Comparison of ENCODE assay signal across 1 cellular context in the genomic region with DNA sequence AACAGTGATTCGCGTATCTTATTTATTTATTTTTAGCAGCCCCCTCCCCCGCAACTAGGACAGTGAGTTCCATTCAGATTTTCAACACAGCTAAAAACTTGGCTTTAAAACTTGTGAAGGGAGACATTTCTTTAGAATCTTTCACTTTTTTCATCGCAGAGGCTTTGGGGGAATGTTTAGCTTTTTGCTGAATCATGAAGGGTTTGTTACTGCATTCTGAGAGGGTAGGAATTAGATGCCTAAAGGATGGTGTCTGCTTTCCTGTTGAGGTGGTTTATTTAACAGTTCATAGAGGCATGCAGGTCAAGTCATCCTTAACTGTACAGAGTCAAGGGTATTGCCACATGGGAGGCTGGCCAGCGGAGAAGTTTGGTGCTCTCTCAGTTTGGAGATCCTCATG.
TF ChIP-seq lines count a peak whose summit lies in the region.

No MANE protein-coding gene starts in this region.

TF ChIP-seq in GM23338, 12 proteins besides CTCF, POLR2A, EP300 and RAD21 (continued from another document):
- TF ChIP-seq, protein P1, sequence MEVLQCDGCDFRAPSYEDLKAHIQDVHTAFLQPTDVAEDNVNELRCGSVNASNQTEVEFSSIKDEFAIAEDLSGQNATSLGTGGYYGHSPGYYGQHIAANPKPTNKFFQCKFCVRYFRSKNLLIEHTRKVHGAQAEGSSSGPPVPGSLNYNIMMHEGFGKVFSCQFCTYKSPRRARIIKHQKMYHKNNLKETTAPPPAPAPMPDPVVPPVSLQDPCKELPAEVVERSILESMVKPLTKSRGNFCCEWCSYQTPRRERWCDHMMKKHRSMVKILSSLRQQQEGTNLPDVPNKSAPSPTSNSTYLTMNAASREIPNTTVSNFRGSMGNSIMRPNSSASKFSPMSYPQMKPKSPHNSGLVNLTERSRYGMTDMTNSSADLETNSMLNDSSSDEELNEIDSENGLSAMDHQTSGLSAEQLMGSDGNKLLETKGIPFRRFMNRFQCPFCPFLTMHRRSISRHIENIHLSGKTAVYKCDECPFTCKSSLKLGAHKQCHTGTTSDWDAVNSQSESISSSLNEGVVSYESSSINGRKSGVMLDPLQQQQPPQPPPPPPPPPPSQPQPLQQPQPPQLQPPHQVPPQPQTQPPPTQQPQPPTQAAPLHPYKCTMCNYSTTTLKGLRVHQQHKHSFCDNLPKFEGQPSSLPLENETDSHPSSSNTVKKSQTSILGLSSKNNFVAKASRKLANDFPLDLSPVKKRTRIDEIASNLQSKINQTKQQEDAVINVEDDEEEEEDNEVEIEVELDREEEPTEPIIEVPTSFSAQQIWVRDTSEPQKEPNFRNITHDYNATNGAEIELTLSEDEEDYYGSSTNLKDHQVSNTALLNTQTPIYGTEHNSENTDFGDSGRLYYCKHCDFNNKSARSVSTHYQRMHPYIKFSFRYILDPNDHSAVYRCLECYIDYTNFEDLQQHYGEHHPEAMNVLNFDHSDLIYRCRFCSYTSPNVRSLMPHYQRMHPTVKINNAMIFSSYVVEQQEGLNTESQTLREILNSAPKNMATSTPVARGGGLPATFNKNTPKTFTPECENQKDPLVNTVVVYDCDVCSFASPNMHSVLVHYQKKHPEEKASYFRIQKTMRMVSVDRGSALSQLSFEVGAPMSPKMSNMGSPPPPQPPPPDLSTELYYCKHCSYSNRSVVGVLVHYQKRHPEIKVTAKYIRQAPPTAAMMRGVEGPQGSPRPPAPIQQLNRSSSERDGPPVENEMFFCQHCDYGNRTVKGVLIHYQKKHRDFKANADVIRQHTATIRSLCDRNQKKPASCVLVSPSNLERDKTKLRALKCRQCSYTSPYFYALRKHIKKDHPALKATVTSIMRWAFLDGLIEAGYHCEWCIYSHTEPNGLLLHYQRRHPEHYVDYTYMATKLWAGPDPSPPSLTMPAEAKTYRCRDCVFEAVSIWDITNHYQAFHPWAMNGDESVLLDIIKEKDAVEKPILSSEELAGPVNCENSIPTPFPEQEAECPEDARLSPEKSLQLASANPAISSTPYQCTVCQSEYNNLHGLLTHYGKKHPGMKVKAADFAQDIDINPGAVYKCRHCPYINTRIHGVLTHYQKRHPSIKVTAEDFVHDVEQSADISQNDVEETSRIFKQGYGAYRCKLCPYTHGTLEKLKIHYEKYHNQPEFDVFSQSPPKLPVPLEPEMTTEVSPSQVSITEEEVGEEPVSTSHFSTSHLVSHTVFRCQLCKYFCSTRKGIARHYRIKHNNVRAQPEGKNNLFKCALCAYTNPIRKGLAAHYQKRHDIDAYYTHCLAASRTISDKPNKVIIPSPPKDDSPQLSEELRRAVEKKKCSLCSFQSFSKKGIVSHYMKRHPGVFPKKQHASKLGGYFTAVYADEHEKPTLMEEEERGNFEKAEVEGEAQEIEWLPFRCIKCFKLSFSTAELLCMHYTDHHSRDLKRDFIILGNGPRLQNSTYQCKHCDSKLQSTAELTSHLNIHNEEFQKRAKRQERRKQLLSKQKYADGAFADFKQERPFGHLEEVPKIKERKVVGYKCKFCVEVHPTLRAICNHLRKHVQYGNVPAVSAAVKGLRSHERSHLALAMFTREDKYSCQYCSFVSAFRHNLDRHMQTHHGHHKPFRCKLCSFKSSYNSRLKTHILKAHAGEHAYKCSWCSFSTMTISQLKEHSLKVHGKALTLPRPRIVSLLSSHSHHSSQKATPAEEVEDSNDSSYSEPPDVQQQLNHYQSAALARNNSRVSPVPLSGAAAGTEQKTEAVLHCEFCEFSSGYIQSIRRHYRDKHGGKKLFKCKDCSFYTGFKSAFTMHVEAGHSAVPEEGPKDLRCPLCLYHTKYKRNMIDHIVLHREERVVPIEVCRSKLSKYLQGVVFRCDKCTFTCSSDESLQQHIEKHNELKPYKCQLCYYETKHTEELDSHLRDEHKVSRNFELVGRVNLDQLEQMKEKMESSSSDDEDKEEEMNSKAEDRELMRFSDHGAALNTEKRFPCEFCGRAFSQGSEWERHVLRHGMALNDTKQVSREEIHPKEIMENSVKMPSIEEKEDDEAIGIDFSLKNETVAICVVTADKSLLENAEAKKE (CRISPR knock-in tag; IDR thresholded peaks at IDR 0.05) = no peak
- TF ChIP-seq NANOG (IDR thresholded peaks at IDR 0.05; ENCODE audit: borderline replicate concordance) = no peak
- TF ChIP-seq EZH2phosphoT487 (IDR thresholded peaks at IDR 0.05; ENCODE audit: unreplicated experiment) = no peak
- TF ChIP-seq POLR2AphosphoS5 (IDR thresholded peaks at IDR 0.05; ENCODE audit: low read depth) = no peak
- TF ChIP-seq ZNF114 (CRISPR knock-in tag; IDR thresholded peaks at IDR 0.05) = no peak
- TF ChIP-seq, protein P2, sequence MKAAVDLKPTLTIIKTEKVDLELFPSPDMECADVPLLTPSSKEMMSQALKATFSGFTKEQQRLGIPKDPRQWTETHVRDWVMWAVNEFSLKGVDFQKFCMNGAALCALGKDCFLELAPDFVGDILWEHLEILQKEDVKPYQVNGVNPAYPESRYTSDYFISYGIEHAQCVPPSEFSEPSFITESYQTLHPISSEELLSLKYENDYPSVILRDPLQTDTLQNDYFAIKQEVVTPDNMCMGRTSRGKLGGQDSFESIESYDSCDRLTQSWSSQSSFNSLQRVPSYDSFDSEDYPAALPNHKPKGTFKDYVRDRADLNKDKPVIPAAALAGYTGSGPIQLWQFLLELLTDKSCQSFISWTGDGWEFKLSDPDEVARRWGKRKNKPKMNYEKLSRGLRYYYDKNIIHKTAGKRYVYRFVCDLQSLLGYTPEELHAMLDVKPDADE (IDR thresholded peaks at IDR 0.05) = no peak
- no peak for TF ChIP-seq STAT1 (IDR thresholded peaks at IDR 0.05; ENCODE audit: unreplicated experiment)
- TF ChIP-seq, protein P3, sequence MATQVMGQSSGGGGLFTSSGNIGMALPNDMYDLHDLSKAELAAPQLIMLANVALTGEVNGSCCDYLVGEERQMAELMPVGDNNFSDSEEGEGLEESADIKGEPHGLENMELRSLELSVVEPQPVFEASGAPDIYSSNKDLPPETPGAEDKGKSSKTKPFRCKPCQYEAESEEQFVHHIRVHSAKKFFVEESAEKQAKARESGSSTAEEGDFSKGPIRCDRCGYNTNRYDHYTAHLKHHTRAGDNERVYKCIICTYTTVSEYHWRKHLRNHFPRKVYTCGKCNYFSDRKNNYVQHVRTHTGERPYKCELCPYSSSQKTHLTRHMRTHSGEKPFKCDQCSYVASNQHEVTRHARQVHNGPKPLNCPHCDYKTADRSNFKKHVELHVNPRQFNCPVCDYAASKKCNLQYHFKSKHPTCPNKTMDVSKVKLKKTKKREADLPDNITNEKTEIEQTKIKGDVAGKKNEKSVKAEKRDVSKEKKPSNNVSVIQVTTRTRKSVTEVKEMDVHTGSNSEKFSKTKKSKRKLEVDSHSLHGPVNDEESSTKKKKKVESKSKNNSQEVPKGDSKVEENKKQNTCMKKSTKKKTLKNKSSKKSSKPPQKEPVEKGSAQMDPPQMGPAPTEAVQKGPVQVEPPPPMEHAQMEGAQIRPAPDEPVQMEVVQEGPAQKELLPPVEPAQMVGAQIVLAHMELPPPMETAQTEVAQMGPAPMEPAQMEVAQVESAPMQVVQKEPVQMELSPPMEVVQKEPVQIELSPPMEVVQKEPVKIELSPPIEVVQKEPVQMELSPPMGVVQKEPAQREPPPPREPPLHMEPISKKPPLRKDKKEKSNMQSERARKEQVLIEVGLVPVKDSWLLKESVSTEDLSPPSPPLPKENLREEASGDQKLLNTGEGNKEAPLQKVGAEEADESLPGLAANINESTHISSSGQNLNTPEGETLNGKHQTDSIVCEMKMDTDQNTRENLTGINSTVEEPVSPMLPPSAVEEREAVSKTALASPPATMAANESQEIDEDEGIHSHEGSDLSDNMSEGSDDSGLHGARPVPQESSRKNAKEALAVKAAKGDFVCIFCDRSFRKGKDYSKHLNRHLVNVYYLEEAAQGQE (IDR thresholded peaks at IDR 0.05; ENCODE audit: unreplicated experiment) = no peak
- TF ChIP-seq ZNF331 (CRISPR knock-in tag; IDR thresholded peaks at IDR 0.05; ENCODE audit: low read depth) = no peak
- TF ChIP-seq EZH2 (IDR thresholded peaks at IDR 0.05; ENCODE audit: low read depth, unreplicated experiment) = no peak
